9 cellular contexts compared by ENCODE assay signal in the genomic region with DNA sequence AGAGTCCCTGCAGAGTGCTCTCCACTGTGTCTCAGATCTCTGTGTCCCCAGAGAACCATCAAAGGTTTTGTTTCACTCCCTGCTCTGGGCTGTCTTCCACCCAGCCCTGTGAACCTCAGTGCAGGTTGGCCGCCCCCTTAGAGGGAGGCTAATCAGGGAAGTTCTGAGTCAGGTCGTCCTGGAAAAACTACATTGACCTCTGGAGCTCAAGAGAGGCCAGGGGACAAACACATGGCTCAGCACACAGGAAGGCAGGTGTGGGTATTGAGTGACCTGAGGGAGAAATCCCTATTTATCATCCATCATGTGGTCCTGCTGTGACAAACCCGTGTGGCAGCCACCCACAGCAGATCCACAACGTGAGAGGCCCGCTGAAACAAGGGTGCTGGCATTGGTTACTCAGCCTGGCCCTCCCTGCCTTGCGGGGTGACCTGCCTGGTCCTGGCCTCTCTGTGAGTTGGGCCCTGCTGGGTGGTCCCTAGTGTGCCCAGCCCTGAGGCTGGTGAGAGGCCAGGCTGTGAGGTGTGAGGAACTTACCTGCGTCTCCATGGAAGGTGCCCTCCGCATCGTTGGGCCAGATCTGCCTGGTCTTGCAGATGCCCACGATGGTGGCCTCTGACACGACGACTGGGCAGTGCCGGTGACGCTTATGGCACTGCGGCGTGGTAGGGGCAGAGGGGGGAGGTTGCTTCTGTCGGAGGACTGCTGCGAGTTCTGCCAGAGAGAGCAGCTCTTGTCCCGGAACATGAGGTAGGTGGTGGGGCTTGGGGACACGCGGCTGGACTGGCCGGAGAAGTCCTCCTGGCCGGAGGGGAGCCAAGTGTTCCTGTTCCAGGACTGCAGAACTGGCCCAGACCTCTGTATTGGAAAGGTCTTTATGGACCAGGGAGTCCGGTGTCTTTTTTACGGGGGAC. TPM values are rescaled to one million over a fixed set of nuclear protein-coding genes. Genes with fewer than 3 reads are reported as not detected.
A peak's percentile ranks its signal among the peaks of the same experiment; 100 is the strongest.
DNase-seq lines count a peak whose midpoint lies in the region; ATAC-seq and TF ChIP-seq lines count a peak whose summit lies in the region.
"Had no signal": no experiment of that assay in that cellular context is flagged by ENCODE, and none has a peak within 500 bp of the region (broad histone marks: within the 10 kb centered on the region; RNA-seq: fewer than 3 reads in every experiment).

No MANE protein-coding gene starts in this region.

- intact Hi-C loops in activated B cell treated with CpG ODN at 0.5 μM for 24 hours (cut with micrococcal nuclease), result loop anchor here (1.0 to 2.0 kb wide), 2 partner anchors 34 to 359 kb away; a partner anchor contains a TSS

- peak overlapping the region; percentile 33 to 59 (median 39) for H3K4me3 ChIP-seq in fibroblast of lung (replicated peaks in 1 of 4; ENCODE audit: control extremely low read depth in 1 of 4, insufficient read depth in 1 of 4, low read depth in 3 of 4, low read length in 4 of 4)

- H3K9me3 ChIP-seq in fibroblast of lung (ENCODE audit: control insufficient read depth, insufficient read depth, low read depth, low read length), result no peaks in the 10 kb centered on the region

- peak overlapping the region; percentile 20 for H3K9ac ChIP-seq in fibroblast of lung (ENCODE audit: insufficient read depth, low read length)

- no peak for TF ChIP-seq CTCF in activated B cell treated with CpG ODN at 0.5 μM for 24 hours (IDR thresholded peaks at IDR 0.05)
- TF ChIP-seq CTCF in fibroblast of lung (conservative IDR thresholded peaks at IDR 0.05 in 1 of 2, IDR thresholded peaks at IDR 0.05 in 1 of 2; ENCODE audit: low read depth in 1 of 2, low read length in 2 of 2), result no peak
- no peak for TF ChIP-seq CTCF in osteocyte (IDR thresholded peaks at IDR 0.05)

- H3K27ac Mint-ChIP-seq in activated B cell treated with CpG ODN at 0.5 μM for 24 hours, result no peak overlapping the region
- peak overlapping the region; percentile 65 for H3K27ac Mint-ChIP-seq in osteocyte (ENCODE audit: unreplicated experiment)

- DNase-seq in NCI-H146 (lab: John Stamatoyannopoulos, UW) (peak; percentile 20), NCI-H146 treated with DMSO at 0.1 percent for 48 hours (lab: John Stamatoyannopoulos, UW; ENCODE audit: unreplicated experiment) (no peak), activated B cell treated with CpG ODN at 0.5 μM for 24 hours (no peak), fibroblast of lung (ENCODE audit: low read depth in 2 of 2) (no peak), osteocyte (ENCODE audit: extremely low spot score, unreplicated experiment) (no peak), dedifferentiated amniotic fluid mesenchymal stem cell (ENCODE audit: extremely low spot score) (no peak), HT-29 (ENCODE audit: low spot score) (no peak)
- no peak for DNase-seq in effector CD4-positive, alpha-beta T cell

- H3K27ac ChIP-seq in fibroblast of lung (ENCODE audit: insufficient read depth, low read length), result no peak overlapping the region

- no peaks in the 10 kb centered on the region for H4K20me1 ChIP-seq in fibroblast of lung (ENCODE audit: control insufficient read depth, extremely low read depth, insufficient read depth, low read length)

- CTCF ChIA-PET in activated B cell treated with CpG ODN at 0.5 μM for 24 hours (lab: Charles Lee), result interaction anchor here (0.6 to 11.1 kb wide), 7 partner anchors 40 to 221 kb away, joined by 3 to 215 read pairs (median 4); no protein-coding TSS in a partner anchor

- H3K27me3 ChIP-seq in fibroblast of lung (ENCODE audit: control insufficient read depth, insufficient read depth, low read length), result no peaks in the 10 kb centered on the region

- H3K4me1 Mint-ChIP-seq in activated B cell treated with CpG ODN at 0.5 μM for 24 hours, result peaks cover 56% of the 10 kb centered on the region
- peaks cover 46% of the 10 kb centered on the region for H3K4me1 Mint-ChIP-seq in osteocyte (ENCODE audit: unreplicated experiment)

- H3K36me3 Mint-ChIP-seq in activated B cell treated with CpG ODN at 0.5 μM for 24 hours (ENCODE audit: low read depth) (no peaks in the 10 kb centered on the region), osteocyte (ENCODE audit: unreplicated experiment) (peaks cover 6% of the 10 kb centered on the region)

- H3K4me1 ChIP-seq in fibroblast of lung (ENCODE audit: control insufficient read depth, extremely low read depth, insufficient read depth, low read length), result peaks cover 9% of the 10 kb centered on the region

- peaks cover 26% of the 10 kb centered on the region for H3K79me2 ChIP-seq in fibroblast of lung (ENCODE audit: control insufficient read depth, insufficient read depth, low read length)

- H3K27me3 Mint-ChIP-seq in activated B cell treated with CpG ODN at 0.5 μM for 24 hours, result peaks cover 3% of the 10 kb centered on the region
- no peaks in the 10 kb centered on the region for H3K27me3 Mint-ChIP-seq in osteocyte (ENCODE audit: unreplicated experiment)

- H3K4me3 Mint-ChIP-seq in activated B cell treated with CpG ODN at 0.5 μM for 24 hours (peak overlapping the region; percentile 77), osteocyte (ENCODE audit: unreplicated experiment) (peak overlapping the region; percentile 69)

- no peaks in the 10 kb centered on the region for H3K36me3 ChIP-seq in fibroblast of lung (ENCODE audit: control insufficient read depth, insufficient read depth, low read length)

- peak overlapping the region; percentile 77 for H2AFZ ChIP-seq in fibroblast of lung (ENCODE audit: low read length)

- peak overlapping the region; percentile 81 for H3K4me2 ChIP-seq in fibroblast of lung (ENCODE audit: extremely low read depth, insufficient read depth, low read length)

- no peak for ATAC-seq in activated B cell treated with CpG ODN at 0.5 μM for 24 hours (ENCODE audit: low read depth)

- POLR2A ChIA-PET in activated B cell treated with CpG ODN at 0.5 μM for 24 hours (lab: Charles Lee), result interaction anchor here (0.8 to 3.0 kb wide), 4 partner anchors 29 to 102 kb away, joined by 3 to 10 read pairs (median 5); a partner anchor contains a TSS

- H3K9me3 Mint-ChIP-seq in activated B cell treated with CpG ODN at 0.5 μM for 24 hours, result peaks cover 4% of the 10 kb centered on the region
- peaks cover 10% of the 10 kb centered on the region for H3K9me3 Mint-ChIP-seq in osteocyte (ENCODE audit: unreplicated experiment)

RNA-seq across cellular contexts. Expression of a gene that starts 0.7 kb away (rescaled TPM):
- total RNA-seq in activated B cell treated with CpG ODN at 0.5 μM for 24 hours, result 20.9 and 23.8 TPM in 2 replicates
- total RNA-seq in fibroblast of lung, result 33.4 and 66.6 TPM in 2 replicates
- polyA plus RNA-seq in fibroblast of lung, result 15.7 and 42.7 TPM in 2 replicates
- polyA plus RNA-seq in fibroblast of lung (2012), result 21.1 and 61.8 TPM in 2 replicates
- polyA minus RNA-seq in fibroblast of lung (ENCODE audit: low replicate concordance), result 157 and 274 TPM in 2 replicates
- 35.3 and 45.1 TPM in 2 replicates for total RNA-seq in osteocyte
- total RNA-seq in HT-29 (2014; rRNA removed; shearing (Covaris generic)), result 60.3 and 69.1 TPM in 2 replicates

RNA-seq across cellular contexts. Expression of a gene that starts 34.4 kb away (rescaled TPM):
- total RNA-seq in activated B cell treated with CpG ODN at 0.5 μM for 24 hours (1.7 and 2.1 TPM in 2 replicates), fibroblast of lung (1.5 and 2.5 TPM in 2 replicates), osteocyte (3.8 and 4.8 TPM in 2 replicates)
- 3.7 and 4.6 TPM in 2 replicates for polyA plus RNA-seq in fibroblast of lung
- polyA plus RNA-seq in fibroblast of lung (2012), result 3.5 and 3.9 TPM in 2 replicates
- polyA minus RNA-seq in fibroblast of lung (ENCODE audit: low replicate concordance), result 4.0 and 13.4 TPM in 2 replicates
- total RNA-seq in HT-29 (2014; rRNA removed; shearing (Covaris generic)), result 0.26 and 1.5 TPM in 2 replicates

RNA-seq across cellular contexts. Expression of a gene that starts 37.8 kb away (rescaled TPM):
- not detected in 2 replicates for total RNA-seq in activated B cell treated with CpG ODN at 0.5 μM for 24 hours
- total RNA-seq in fibroblast of lung, result 0.17 TPM in 1 of 2 replicates, not detected in the other
- polyA plus RNA-seq in fibroblast of lung, result 0.17 TPM in 1 of 2 replicates, not detected in the other
- not detected in 2 replicates for polyA plus RNA-seq in fibroblast of lung (2012)
- polyA minus RNA-seq in fibroblast of lung (ENCODE audit: low replicate concordance), result not detected in 2 replicates
- not detected in 2 replicates for total RNA-seq in osteocyte
- total RNA-seq in HT-29 (2014; rRNA removed; shearing (Covaris generic)), result 0.55 TPM in 1 of 2 replicates, not detected in the other
- total RNA-seq: Daoy had no signal
